ENCODE assay signal across 20 cellular contexts in genomic region chr3:54955941-54956340, GRCh38. TPM values are rescaled to one million over a fixed set of nuclear protein-coding genes. Genes with fewer than 3 reads are reported as not detected.
DNase-seq lines count a peak whose midpoint lies in the region; ATAC-seq and TF ChIP-seq lines count a peak whose summit lies in the region.
"Had no signal": no experiment of that assay in that cellular context is flagged by ENCODE, and none has a peak within 500 bp of the region (broad histone marks: within the 10 kb centered on the region; RNA-seq: fewer than 3 reads in every experiment).

No MANE protein-coding gene starts in this region.

- H2BK20ac ChIP-seq in IMR-90 (ENCODE audit: low read depth, low read length) = peak overlapping the region; percentile 96

- dilution Hi-C loops in IMR-90 (cut with HindIII; ENCODE audit: low sequenced_read_pairs, unreplicated experiment) = no loop called here

- H3K9me2 ChIP-seq in GM23338 (ENCODE audit: insufficient read depth) = peaks cover 19% of the 10 kb centered on the region

- peaks cover 5 to 25% of the 10 kb centered on the region in 2 experiments; a peak in 3 of 4 replicates for H3K79me1 ChIP-seq in IMR-90 (ENCODE audit: low read depth in 1 of 2, low read length in 2 of 2)
- peaks cover 1% of the 10 kb centered on the region for H3K79me1 ChIP-seq in mesenchymal stem cell (replicated peaks; ENCODE audit: low read length, poor library complexity, severe bottlenecking)
- peaks cover 52% of the 10 kb centered on the region for H3K79me1 ChIP-seq in trophoblast cell (ENCODE audit: low read length)

- H2BK120ac ChIP-seq in IMR-90 (ENCODE audit: low read depth, low read length) (peak overlapping the region; percentile 98), mesenchymal stem cell (ENCODE audit: low read depth, low read length) (peak overlapping the region; percentile 66), trophoblast cell (ENCODE audit: insufficient read depth, low read length, poor library complexity) (peak overlapping the region; percentile 94)

- no peak for TF ChIP-seq RAD21 in IMR-90 (IDR thresholded peaks at IDR 0.05; ENCODE audit: low read length)

- peak overlapping the region in 1 of 2 experiments; percentile 30; a peak in 1 of 4 replicates for H4K8ac ChIP-seq in IMR-90 (ENCODE audit: low read depth in 2 of 2, low read length in 2 of 2)
- peak overlapping the region; percentile 79 for H4K8ac ChIP-seq in mesenchymal stem cell (ENCODE audit: low read length)
- peak overlapping the region; percentile 62 for H4K8ac ChIP-seq in trophoblast cell (ENCODE audit: low read depth, low read length)

- intact Hi-C loops in IMR-90 (cut with micrococcal nuclease) = loop anchor here (2.0 kb wide), 1 partner anchor 43 kb away; no protein-coding TSS in a partner anchor

- no TSS peak for BruUV-seq in IMR-90 (replicated peaks; lab: Mats Ljungman, UMichigan)

- H3K9ac ChIP-seq in IMR-90 (ENCODE audit: low read depth, low read length) = no peak overlapping the region
- no peak overlapping the region for H3K9ac ChIP-seq in mesenchymal stem cell (ENCODE audit: low read length)
- H3K9ac ChIP-seq in trophoblast cell (ENCODE audit: low read length) = no peak overlapping the region

- H2BK15ac ChIP-seq in IMR-90 (ENCODE audit: low read depth, low read length) (peak overlapping the region; percentile 97; the same call in 2 of the 3 replicates), mesenchymal stem cell (ENCODE audit: low read depth, poor library complexity, severe bottlenecking) (peak overlapping the region; percentile 99)

- no peaks in the 10 kb centered on the region for H3F3A ChIP-seq in GM23338 (replicated peaks; ENCODE audit: low read depth)

- H3K4ac ChIP-seq in IMR-90 (ENCODE audit: low read depth, low read length) (peak overlapping the region; percentile 84), mesenchymal stem cell (ENCODE audit: low read depth in 1 of 2, low read length in 2 of 2) (peak overlapping the region; percentile 3 to 42), trophoblast cell (ENCODE audit: low read depth, low read length) (peak overlapping the region; percentile 78)

- H3K27me3 ChIP-seq in GM23338 (ENCODE audit: insufficient read depth) (no peaks in the 10 kb centered on the region), IMR-90 (ENCODE audit: control insufficient read depth, insufficient read depth, low read length) (no peaks in the 10 kb centered on the region), mesenchymal stem cell (ENCODE audit: control insufficient read depth in 1 of 2, insufficient read depth in 1 of 2, low read length in 2 of 2) (peaks cover 0 to 4% of the 10 kb centered on the region in 2 experiments), trophoblast cell (ENCODE audit: insufficient read depth, low read length) (no peaks in the 10 kb centered on the region)

- H2AFZ ChIP-seq in GM23338 (no peak overlapping the region), IMR-90 (replicated peaks; ENCODE audit: low read length, poor library complexity) (no peak overlapping the region), mesenchymal stem cell (ENCODE audit: low read depth, low read length) (no peak overlapping the region), trophoblast cell (ENCODE audit: insufficient read depth, low read length, poor library complexity) (peak overlapping the region; percentile 32)

- no peak overlapping the region for H2AK9ac ChIP-seq in IMR-90 (replicated peaks; ENCODE audit: low read depth, low read length, poor library complexity)

- H3K18ac ChIP-seq in IMR-90 (ENCODE audit: low read depth, low read length) (peak overlapping the region; percentile 32; the same call in 1 of the 2 replicates), mesenchymal stem cell (ENCODE audit: low read depth in 1 of 2, low read length in 2 of 2) (peak overlapping the region in 1 of 2 experiments; percentile 67), trophoblast cell (ENCODE audit: low read length) (peak overlapping the region; percentile 81)

- H3K4me3 ChIP-seq in GM23338 = no peak overlapping the region
- H3K4me3 ChIP-seq in IMR-90 (ENCODE audit: insufficient read depth, low read depth, low read length) = no peak overlapping the region
- no peak overlapping the region for H3K4me3 ChIP-seq in mesenchymal stem cell (ENCODE audit: insufficient read depth in 1 of 2, low read depth in 1 of 2, low read length in 2 of 2)
- no peak overlapping the region for H3K4me3 ChIP-seq in trophoblast cell (ENCODE audit: low read depth, low read length)
- H3K4me3 ChIP-seq: GM12878 had no signal

- no peaks in the 10 kb centered on the region for H4K20me1 ChIP-seq in GM23338 (replicated peaks; ENCODE audit: insufficient read depth)
- H4K20me1 ChIP-seq in IMR-90 (ENCODE audit: insufficient read depth, low read length) = no peaks in the 10 kb centered on the region

- peaks cover 30% of the 10 kb centered on the region for H3K4me1 Mint-ChIP-seq in GM23338
- H3K4me1 Mint-ChIP-seq: IgD-negative memory B cell had no signal

- WGBS in IMR-90 (ENCODE audit: extremely low coverage in 2 of 2, insufficient read length in 1 of 2), 2 experiments = no CpG with 5 or more reads among the region's 6 CpGs
- WGBS in mesenchymal stem cell = 97% methylated on average over 6 of the region's 6 CpGs
- no CpG with 5 or more reads among the region's 6 CpGs for WGBS in trophoblast cell (ENCODE audit: extremely low coverage, insufficient coverage, insufficient read length)

- no peak for TF ChIP-seq POLR2A in IMR-90 (IDR thresholded peaks at IDR 0.05; ENCODE audit: low read depth, low read length)

- no peaks in the 10 kb centered on the region for H3K36me3 ChIP-seq in GM23338 (ENCODE audit: insufficient read depth)
- H3K36me3 ChIP-seq in IMR-90 (ENCODE audit: control insufficient read depth, insufficient read depth, low read length) = no peaks in the 10 kb centered on the region
- H3K36me3 ChIP-seq in mesenchymal stem cell (ENCODE audit: control insufficient read depth in 1 of 2, insufficient read depth in 2 of 2, low read depth in 1 of 2, low read length in 2 of 2) = no peaks in the 10 kb centered on the region
- no peaks in the 10 kb centered on the region for H3K36me3 ChIP-seq in trophoblast cell (ENCODE audit: control insufficient read depth in 1 of 2, insufficient read depth in 2 of 2, low read length in 2 of 2)

- H3K9me3 Mint-ChIP-seq in GM23338 = no peaks in the 10 kb centered on the region
- H3K9me3 Mint-ChIP-seq: CD4-positive, alpha-beta T cell; IgD-negative memory B cell had no signal

- H3K27ac ChIP-seq in GM23338 (ENCODE audit: low read depth) = no peak overlapping the region
- no peak overlapping the region for H3K27ac ChIP-seq in IMR-90 (ENCODE audit: insufficient read depth, low read length)
- no peak overlapping the region for H3K27ac ChIP-seq in mesenchymal stem cell (ENCODE audit: low read length, poor library complexity, severe bottlenecking)
- H3K27ac ChIP-seq in trophoblast cell (ENCODE audit: low read depth, low read length) = peak overlapping the region; percentile 100
- no peak overlapping the region for H3K27ac ChIP-seq in caudate nucleus (ENCODE audit: low read depth, low read length)

- H3K23ac ChIP-seq in IMR-90 (ENCODE audit: low read depth, low read length) (no peak overlapping the region), mesenchymal stem cell (ENCODE audit: low read length in 2 of 2) (no peak overlapping the region), trophoblast cell (ENCODE audit: low read length) (no peak overlapping the region)

- no peak for DNase-seq in GM23338 (ENCODE audit: low spot score)
- no peak for DNase-seq in IMR-90
- no peak for DNase-seq in mesenchymal stem cell
- DNase-seq in trophoblast cell = peak in 1 of 2 donors; percentile 33
- no peak for DNase-seq in SK-N-DZ (ENCODE audit: low spot score)
- DNase-seq in globus pallidus (ENCODE audit: low spot score) = no peak
- DNase-seq in caudate nucleus (lab: John Stamatoyannopoulos, UW) = no peak
- DNase-seq: ACHN; C1 segment of cervical spinal cord; Calu3; CD4-positive, alpha-beta T cell; DMS 273 treated with DMSO at 0.1 percent for 48 hours; HCEC 1CT had no signal

- peak overlapping the region; percentile 14; the same call in 1 of the 2 replicates for H3K14ac ChIP-seq in IMR-90 (replicated peaks; ENCODE audit: low read depth, low read length)
- H3K14ac ChIP-seq in mesenchymal stem cell (ENCODE audit: low read length in 2 of 2) = no peak overlapping the region
- peak overlapping the region; percentile 89 for H3K14ac ChIP-seq in trophoblast cell (ENCODE audit: low read length)

- peaks cover 26% of the 10 kb centered on the region; the same call in 1 of the 2 replicates for H3K4me1 ChIP-seq in GM23338 (ENCODE audit: insufficient read depth)
- H3K4me1 ChIP-seq in IMR-90 (ENCODE audit: control insufficient read depth, insufficient read depth, low read length) = peaks cover 17% of the 10 kb centered on the region
- peaks cover 28% of the 10 kb centered on the region for H3K4me1 ChIP-seq in mesenchymal stem cell (ENCODE audit: control insufficient read depth, insufficient read depth, low read depth, low read length)
- peaks cover 40 to 43% of the 10 kb centered on the region in 2 experiments for H3K4me1 ChIP-seq in trophoblast cell (ENCODE audit: control insufficient read depth in 1 of 2, insufficient read depth in 2 of 2, low read length in 2 of 2)

- H3K4me2 ChIP-seq in GM23338 = peak overlapping the region; percentile 51; the same call in 1 of the 2 replicates
- H3K4me2 ChIP-seq in IMR-90 (ENCODE audit: low read depth, low read length) = no peak overlapping the region
- H3K4me2 ChIP-seq in mesenchymal stem cell (ENCODE audit: low read length, poor library complexity, severe bottlenecking) = no peak overlapping the region
- no peak overlapping the region for H3K4me2 ChIP-seq in trophoblast cell (ENCODE audit: low read length)

- H2BK12ac ChIP-seq in mesenchymal stem cell (ENCODE audit: low read length in 2 of 2) = peak overlapping the region; percentile 27 to 56
- peak overlapping the region; percentile 94 for H2BK12ac ChIP-seq in trophoblast cell (ENCODE audit: low read length)

- H4K91ac ChIP-seq in IMR-90 (ENCODE audit: insufficient read depth, low read depth, low read length) (peak overlapping the region; percentile 82), mesenchymal stem cell (ENCODE audit: low read length) (peak overlapping the region; percentile 86), trophoblast cell (ENCODE audit: low read depth, low read length) (peak overlapping the region; percentile 98)

- peak overlapping the region; percentile 26; the same call in 1 of the 2 replicates for H4K5ac ChIP-seq in IMR-90 (ENCODE audit: low read depth, low read length)

- no peaks in the 10 kb centered on the region for H3K36me3 Mint-ChIP-seq in GM23338 (ENCODE audit: low read depth)
- H3K36me3 Mint-ChIP-seq: IgD-negative memory B cell had no signal

- POLR2A ChIA-PET in IMR-90 (lab: Charles Lee; ENCODE audit: unreplicated experiment) = no interaction called here

- peak overlapping the region; percentile 9 for H2BK5ac ChIP-seq in IMR-90 (ENCODE audit: low read depth, low read length, poor library complexity, severe bottlenecking)
- H2BK5ac ChIP-seq in mesenchymal stem cell (ENCODE audit: low read depth, low read length, poor library complexity, severe bottlenecking) = peak overlapping the region; percentile 68
- peak overlapping the region; percentile 88 for H2BK5ac ChIP-seq in trophoblast cell (ENCODE audit: low read depth, low read length, poor library complexity)

- H4K12ac ChIP-seq in trophoblast cell (ENCODE audit: low read depth, low read length) = no peak overlapping the region

- H3K27me3 Mint-ChIP-seq in GM23338 (ENCODE audit: insufficient read depth, low read depth, poor library complexity) = peaks cover 10% of the 10 kb centered on the region
- H3K27me3 Mint-ChIP-seq: CD4-positive, alpha-beta T cell; IgD-negative memory B cell had no signal

- peaks cover 28% of the 10 kb centered on the region for H3K9me1 ChIP-seq in IMR-90 (ENCODE audit: insufficient read depth, low read length)

- no peak overlapping the region for H3K4me3 Mint-ChIP-seq in GM23338
- H3K4me3 Mint-ChIP-seq: CD4-positive, alpha-beta T cell had no signal

- H3K56ac ChIP-seq in IMR-90 (ENCODE audit: extremely low read depth, insufficient read depth, low read length) = no peak overlapping the region

- H3K9me3 ChIP-seq in IMR-90 (ENCODE audit: control insufficient read depth, insufficient read depth, low read length) (no peaks in the 10 kb centered on the region), mesenchymal stem cell (ENCODE audit: control insufficient read depth, low read length) (no peaks in the 10 kb centered on the region), trophoblast cell (ENCODE audit: insufficient read depth, low read depth, low read length) (no peaks in the 10 kb centered on the region)

- no peaks in the 10 kb centered on the region for H3K79me2 ChIP-seq in GM23338 (replicated peaks; ENCODE audit: insufficient read depth)
- peaks cover 11% of the 10 kb centered on the region for H3K79me2 ChIP-seq in trophoblast cell (ENCODE audit: control insufficient read depth, insufficient read depth, low read length, poor library complexity)

- ATAC-seq in GM23338 (no peak), IMR-90 (ENCODE audit: low read depth) (no peak), GM21825 (IDR thresholded peaks at IDR 0.05; ENCODE audit: unreplicated experiment) (no peak)
- ATAC-seq: GM12878 had no signal

- in situ Hi-C loops in IMR-90 (cut with MboI; ENCODE audit: low sequenced_read_pairs) = no loop called here

- H3K27ac Mint-ChIP-seq in GM23338 = no peak overlapping the region
- H3K27ac Mint-ChIP-seq: CD4-positive, alpha-beta T cell; IgD-negative memory B cell had no signal

- CTCF ChIA-PET in IMR-90 (lab: Yijun Ruan, JAX) = interaction anchor here (0.6 kb wide), 2 partner anchors 280 to 605 kb away, joined by 3 to 4 read pairs; no protein-coding TSS in a partner anchor

- H2AK5ac ChIP-seq in IMR-90 (ENCODE audit: low read depth, low read length) = peak overlapping the region; percentile 84; the same call in 1 of the 2 replicates
- peak overlapping the region; percentile 98 for H2AK5ac ChIP-seq in mesenchymal stem cell (ENCODE audit: low read length, severe bottlenecking)
- peak overlapping the region; percentile 43 for H2AK5ac ChIP-seq in trophoblast cell (ENCODE audit: low read length)

- TF ChIP-seq CTCF in GM23338 (conservative IDR thresholded peaks at IDR 0.05; ENCODE audit: low read depth in 2 of 2) (no peak), IMR-90 (conservative IDR thresholded peaks at IDR 0.05; ENCODE audit: low read depth, low read length) (no peak)

RNA-seq across cellular contexts. Expression of gene LRTM1, which starts 28.1 kb away (rescaled TPM):
- not detected in 2 replicates for total RNA-seq in GM23338 (2014; rRNA removed; shearing (Covaris generic))
- polyA plus RNA-seq in GM23338 (2016; fragmentation: Nextera tagmentation; extraction: Ambion mirVana) = 0.47 TPM in 1 of 2 replicates, not detected in the other
- total RNA-seq in IMR-90 (2012; rRNA removed) = not detected in 2 replicates
- not detected in 2 replicates for polyA plus RNA-seq in IMR-90 (2012; rRNA removed)
- not detected in 2 replicates for polyA plus RNA-seq in IMR-90 (2012; cell fraction: cytosol; rRNA removed)
- polyA plus RNA-seq in IMR-90 (2012; cell fraction: nucleus; rRNA removed; ENCODE audit: low replicate concordance) = 0.06 TPM in 1 of 2 replicates, not detected in the other
- polyA plus RNA-seq in mesenchymal stem cell (2013, experiment 1 of 2) = 0.07 TPM
- 0.12 TPM for polyA plus RNA-seq in mesenchymal stem cell (2013, experiment 2 of 2)
- 0.06 and 0.07 TPM in 2 replicates for polyA plus RNA-seq in trophoblast cell (2013)
- not detected in 2 replicates for polyA plus RNA-seq in SK-N-DZ (2014; cell fraction: cytosol; rRNA removed)
- polyA plus RNA-seq in SK-N-DZ (2014; cell fraction: nucleus; rRNA removed) = not detected in 2 replicates
- total RNA-seq: A172; Calu3; CD4-positive, alpha-beta T cell; Daoy; G401; GM12878; H4 had no signal
- polyA plus RNA-seq: IgD-negative memory B cell had no signal

Comparison
In these comparisons a context has a peak if more than half of its experiments do, and no peak if none do; other contexts are left out.
1. H2AK5ac ChIP-seq: peak in every context shown above with its lines; median percentile 98 in mesenchymal stem cell; 84 in IMR-90; 43 in trophoblast cell.
2. H2BK5ac ChIP-seq: peak in every context shown above with its lines; median percentile 88 in trophoblast cell; 68 in mesenchymal stem cell; 9 in IMR-90.
3. H3K14ac ChIP-seq: peak in IMR-90 (single experiment) and trophoblast cell (single experiment); none in mesenchymal stem cell (0 of 2).
4. H3K4ac ChIP-seq: peak in every context shown above with its lines; median percentile 84 in IMR-90; 78 in trophoblast cell; 22 in mesenchymal stem cell.
5. Peak in every context shown above with its lines, with median percentiles within 50 percentile points of each other: H2BK120ac ChIP-seq and H4K91ac ChIP-seq.